ENCODE assay signal across 32 cellular contexts in genomic region chr17:40772101-40772500, GRCh38. TPM values are rescaled to one million over a fixed set of nuclear protein-coding genes. Genes with fewer than 3 reads are reported as not detected.
"Had no signal": no experiment of that assay in that cellular context is flagged by ENCODE, and none has a peak within 500 bp of the region (broad histone marks: within the 10 kb centered on the region; RNA-seq: fewer than 3 reads in every experiment).

Gene KRT26 (minus strand): TSS chr17:40772201. CDS start chr17:40772113, 88 bp downstream.

- H3K27ac Mint-ChIP-seq: stimulated activated effector memory CD8-positive, alpha-beta T cell treated with anti-CD3 and anti-CD28 coated beads, Interleukin-12 subunit alpha, Interleukin-12 subunit beta, amount 100 ng/mL, for 72 hours; stimulated activated memory B cell treated with anti-CD40 and anti-IgM and Interleukin-4, amounts not matched to agents 10 μg/mL and 1 μg/mL and 100 μg/mL, for 72 hours; stimulated activated naive B cell treated with anti-CD40 and anti-IgM and Interleukin-4, amounts not matched to agents 10 μg/mL and 1 μg/mL and 100 μg/mL, for 72 hours; stimulated activated naive CD8-positive, alpha-beta T cell treated with anti-CD3 and anti-CD28 coated beads, Interleukin-15, amount 100 ng/mL, for 72 hours; stimulated activated naive CD8-positive, alpha-beta T cell treated with anti-CD3 and anti-CD28 coated beads, Interleukin-15, Interleukin-2, amounts not matched to agents 100 ng/mL and 50 ng/mL, for 24 hours; type B pancreatic cell had no signal

- DNase-seq: stimulated activated CD4-positive, alpha-beta T cell treated with anti-CD3 and anti-CD28 coated beads, Interleukin-2, amount 100 ng/mL, for 48 hours; stimulated activated CD4-positive, alpha-beta T cell treated with anti-CD3 and anti-CD28 coated beads, Interleukin-4, amount 100 ng/mL, for 1 hour; stimulated activated CD4-positive, alpha-beta T cell treated with anti-CD3 and anti-CD28 coated beads, Interleukin-4, amount 100 ng/mL, for 24 hours; stimulated activated CD4-positive, alpha-beta T cell treated with anti-CD3 and anti-CD28 coated beads, Interleukin-4, amount 100 ng/mL, for 4 hours; stimulated activated CD8-positive, alpha-beta memory T cell treated with anti-CD3 and anti-CD28 coated beads, Interleukin-4, amount 100 ng/mL, for 48 hours; stimulated activated naive B cell treated with anti-CD40 and anti-IgM and Interleukin-4, amounts not matched to agents 10 μg/mL and 1 μg/mL and 100 μg/mL, for 72 hours; stimulated activated naive CD4-positive, alpha-beta T cell; stimulated activated naive CD4-positive, alpha-beta T cell treated with Interleukin-2 at 50 U/mL for 16 hours; stimulated activated naive CD8-positive, alpha-beta T cell treated with anti-CD3 and anti-CD28 coated beads, Interleukin-15, amount 100 ng/mL, for 72 hours; stimulated activated naive CD8-positive, alpha-beta T cell treated with anti-CD3 and anti-CD28 coated beads, Interleukin-15, Interleukin-2, amounts not matched to agents 100 U/mL and 50 U/mL, for 24 hours; stomach; substantia nigra; testis; thyroid gland; tibial artery; transverse colon; trophoblast cell; upper lobe of left lung; upper lobe of right lung; uterus had no signal

- H3K4me3 ChIP-seq: stomach, suprapubic skin, testis, thoracic aorta, thyroid gland, tibial artery, tibial nerve, transverse colon, upper lobe of left lung, upper lobe of right lung, uterus, vagina had no signal

- H3K4me1 ChIP-seq: stomach, suprapubic skin, testis, thyroid gland, tibial artery, tibial nerve, transverse colon, upper lobe of left lung, upper lobe of right lung, uterus, vagina had no signal

- H3K27ac ChIP-seq: stomach, suprapubic skin, testis, thoracic aorta, thyroid gland, tibial artery, tibial nerve, transverse colon, upper lobe of left lung, upper lobe of right lung, uterus, vagina had no signal

- H3K9me3 ChIP-seq: stomach, suprapubic skin, testis, thoracic aorta, thyroid gland, tibial artery, tibial nerve, transverse colon, upper lobe of left lung, upper lobe of right lung, uterus, vagina had no signal

- ATAC-seq: stimulated activated effector memory CD8-positive, alpha-beta T cell treated with anti-CD3 and anti-CD28 coated beads, Interleukin-12 subunit alpha, Interleukin-12 subunit beta, amount 100 ng/mL, for 72 hours; stimulated activated memory B cell treated with anti-CD40 and anti-IgM and Interleukin-4, amounts not matched to agents 10 μg/mL and 1 μg/mL and 100 μg/mL, for 72 hours; stimulated activated naive B cell treated with anti-CD40 and anti-IgM and Interleukin-4, amounts not matched to agents 10 μg/mL and 1 μg/mL and 100 μg/mL, for 72 hours; stimulated activated naive CD8-positive, alpha-beta T cell treated with anti-CD3 and anti-CD28 coated beads, Interleukin-15, amount 100 ng/mL, for 72 hours; stimulated activated naive CD8-positive, alpha-beta T cell treated with anti-CD3 and anti-CD28 coated beads, Interleukin-15, Interleukin-2, amounts not matched to agents 100 U/mL and 50 U/mL, for 24 hours; upper lobe of right lung had no signal

- H3K4me1 Mint-ChIP-seq: stimulated activated effector memory CD8-positive, alpha-beta T cell treated with anti-CD3 and anti-CD28 coated beads, Interleukin-12 subunit alpha, Interleukin-12 subunit beta, amount 100 ng/mL, for 72 hours; stimulated activated memory B cell treated with anti-CD40 and anti-IgM and Interleukin-4, amounts not matched to agents 10 μg/mL and 1 μg/mL and 100 μg/mL, for 72 hours; stimulated activated naive B cell treated with anti-CD40 and anti-IgM and Interleukin-4, amounts not matched to agents 10 μg/mL and 1 μg/mL and 100 μg/mL, for 72 hours; stimulated activated naive CD8-positive, alpha-beta T cell treated with anti-CD3 and anti-CD28 coated beads, Interleukin-15, amount 100 ng/mL, for 72 hours had no signal

- H3K9me3 Mint-ChIP-seq: stimulated activated effector memory CD8-positive, alpha-beta T cell treated with anti-CD3 and anti-CD28 coated beads, Interleukin-12 subunit alpha, Interleukin-12 subunit beta, amount 100 ng/mL, for 72 hours; stimulated activated memory B cell treated with anti-CD40 and anti-IgM and Interleukin-4, amounts not matched to agents 10 μg/mL and 1 μg/mL and 100 μg/mL, for 72 hours; stimulated activated naive B cell treated with anti-CD40 and anti-IgM and Interleukin-4, amounts not matched to agents 10 μg/mL and 1 μg/mL and 100 μg/mL, for 72 hours; stimulated activated naive CD8-positive, alpha-beta T cell treated with anti-CD3 and anti-CD28 coated beads, Interleukin-15, amount 100 ng/mL, for 72 hours; stimulated activated naive CD8-positive, alpha-beta T cell treated with anti-CD3 and anti-CD28 coated beads, Interleukin-15, Interleukin-2, amounts not matched to agents 100 ng/mL and 50 ng/mL, for 24 hours; type B pancreatic cell had no signal

- H3K36me3 Mint-ChIP-seq: stimulated activated effector memory CD8-positive, alpha-beta T cell treated with anti-CD3 and anti-CD28 coated beads, Interleukin-12 subunit alpha, Interleukin-12 subunit beta, amount 100 ng/mL, for 72 hours; stimulated activated memory B cell treated with anti-CD40 and anti-IgM and Interleukin-4, amounts not matched to agents 10 μg/mL and 1 μg/mL and 100 μg/mL, for 72 hours; stimulated activated naive B cell treated with anti-CD40 and anti-IgM and Interleukin-4, amounts not matched to agents 10 μg/mL and 1 μg/mL and 100 μg/mL, for 72 hours; type B pancreatic cell had no signal

- H3K27me3 ChIP-seq: testis, thyroid gland, upper lobe of left lung, upper lobe of right lung, vagina had no signal

- H3K4me3 Mint-ChIP-seq: stimulated activated effector memory CD8-positive, alpha-beta T cell treated with anti-CD3 and anti-CD28 coated beads, Interleukin-12 subunit alpha, Interleukin-12 subunit beta, amount 100 ng/mL, for 72 hours; stimulated activated memory B cell treated with anti-CD40 and anti-IgM and Interleukin-4, amounts not matched to agents 10 μg/mL and 1 μg/mL and 100 μg/mL, for 72 hours; stimulated activated naive B cell treated with anti-CD40 and anti-IgM and Interleukin-4, amounts not matched to agents 10 μg/mL and 1 μg/mL and 100 μg/mL, for 72 hours; stimulated activated naive CD8-positive, alpha-beta T cell treated with anti-CD3 and anti-CD28 coated beads, Interleukin-15, amount 100 ng/mL, for 72 hours; stimulated activated naive CD8-positive, alpha-beta T cell treated with anti-CD3 and anti-CD28 coated beads, Interleukin-15, Interleukin-2, amounts not matched to agents 100 ng/mL and 50 ng/mL, for 24 hours; type B pancreatic cell had no signal

- H3K36me3 ChIP-seq: stomach, suprapubic skin, thoracic aorta, thyroid gland, tibial artery, tibial nerve, transverse colon, upper lobe of left lung, upper lobe of right lung, uterus, vagina had no signal

RNA-seq across cellular contexts. Expression of gene KRT26, which starts in this region (rescaled TPM):
- total RNA-seq: stomach, subcutaneous adipose tissue, temporal lobe, thoracic aorta, thyroid gland, tibial nerve, transverse colon, upper lobe of left lung, upper lobe of right lung, ureter, urinary bladder, uterus, vagina had no signal
- polyA plus RNA-seq: stomach, urinary bladder had no signal
